In genomic region chr5:163459888-163460561, GRCh38 we compare ENCODE assay signal across 8 cellular contexts. TPM values are rescaled to one million over a fixed set of nuclear protein-coding genes. Genes with fewer than 3 reads are reported as not detected.
DNase-seq lines count a peak whose midpoint lies in the region; ATAC-seq, FAIRE-seq and TF ChIP-seq lines count a peak whose summit lies in the region.

Gene NUDCD2, minus strand, starts transcription at chr5:163460102. Its CDS starts 52 bp downstream, at chr5:163460050.

- no peaks in the 10 kb centered on the region for H3K9me3 Mint-ChIP-seq in Caco-2 (ENCODE audit: unreplicated experiment)

- no peak for TF ChIP-seq EP300 in H1 (IDR thresholded peaks at IDR 0.05; ENCODE audit: borderline replicate concordance in 1 of 2, low read depth in 2 of 2, low read length in 2 of 2)

- peak; percentile 77 for ATAC-seq in GM21360 (IDR thresholded peaks at IDR 0.05; ENCODE audit: unreplicated experiment)

- H3K4me1 Mint-ChIP-seq in Caco-2 (ENCODE audit: low read depth, unreplicated experiment) = no peaks in the 10 kb centered on the region

- peaks cover 6% of the 10 kb centered on the region for H3K23me2 ChIP-seq in H1 (ENCODE audit: low read depth, low read length)

- H3K4me2 ChIP-seq in H1 (ENCODE audit: insufficient read depth in 1 of 2, low read depth in 2 of 2, low read length in 2 of 2) (peak within 1 kb of the TSS; percentile 64 to 86), mesenchymal stem cell (ENCODE audit: low read length, poor library complexity, severe bottlenecking) (peak within 1 kb of the TSS; percentile 85)

- H2BK12ac ChIP-seq in H1 (ENCODE audit: low read depth, low read length) (peak within 1 kb of the TSS; percentile 29; the same call in 1 of the 2 replicates), mesenchymal stem cell (ENCODE audit: low read length in 2 of 2) (peak within 1 kb of the TSS in 1 of 2 experiments; percentile 11)

- 1% methylated on average over 53 of the region's 53 CpGs; no CpG with 5 or more reads in 1 of the 2 experiments for WGBS in H1 (ENCODE audit: extremely low coverage in 1 of 2, insufficient coverage in 1 of 2, insufficient read length in 1 of 2, insufficient replicate concordance in 2 of 2, low coverage in 1 of 2, low lambda C conversion rate in 2 of 2, missing lambda C conversion rate in 1 of 2), 2 experiments
- WGBS in mesenchymal stem cell = under 1% methylated on average over 53 of the region's 53 CpGs

- DNase-seq in Caco-2 (peak; percentile 95 to 98), HT1080 (ENCODE audit: low read depth) (peak; percentile 95), NOMO-1 treated with DMSO at 0.1 percent for 48 hours (lab: John Stamatoyannopoulos, UW; ENCODE audit: unreplicated experiment) (peak; percentile 98), H1 (ENCODE audit: low read depth in 1 of 2, low spot score in 2 of 2) (peak; percentile 96 to 97), mesenchymal stem cell (peak; percentile 99)
- DNase-seq in activated CD8-positive, alpha-beta memory T cell treated with anti-CD3 and anti-CD28 coated beads for 48 hours (ENCODE audit: low read depth in 2 of 3, low spot score in 2 of 3) = peak; percentile 86 to 96 (median 88)
- DNase-seq in stimulated activated CD8-positive, alpha-beta memory T cell treated with anti-CD3 and anti-CD28 coated beads, Interleukin-12 subunit alpha, Interleukin-12 subunit beta, amount 100 ng/mL, for 4 hours (ENCODE audit: low read depth) = peak; percentile 91

- CTCF ChIA-PET in Caco-2 (lab: Charles Lee) = interaction anchor here (0.6 to 2.4 kb wide), 5 partner anchors 22 to 104 kb away, joined by 3 to 9 read pairs (median 4); partner anchors contain the start of genes CCNG1 and MAT2B
- CTCF ChIA-PET in H1 (lab: Charles Lee; ENCODE audit: partially characterized antibody) = interaction anchor here (0.7 to 1.9 kb wide), 5 partner anchors 12 to 113 kb away, joined by 3 to 8 read pairs (median 3); no protein-coding TSS in a partner anchor

- H3K18ac ChIP-seq in H1 (ENCODE audit: extremely low read depth, low read length) = peak within 1 kb of the TSS; percentile 89
- H3K18ac ChIP-seq in mesenchymal stem cell (ENCODE audit: low read depth in 1 of 2, low read length in 2 of 2) = peak within 1 kb of the TSS; percentile 93 to 95

- H3K4me3 Mint-ChIP-seq in Caco-2 (ENCODE audit: unreplicated experiment) = peak within 1 kb of the TSS; percentile 81

- POLR2A ChIA-PET in Caco-2 (lab: Charles Lee) (interaction anchor here (0.6 to 4.4 kb wide), 12 partner anchors 17 to 1160 kb away, joined by 3 to 120 read pairs (median 6); partner anchors contain the start of genes CCNG1 and MAT2B), H1 (lab: Charles Lee; ENCODE audit: partially characterized antibody) (interaction anchor here (0.9 to 9.6 kb wide), 20 partner anchors 10 to 74 kb away, joined by 3 to 189 read pairs (median 8); partner anchors contain the start of genes CCNG1 and MAT2B)

- H3K14ac ChIP-seq in H1 (ENCODE audit: insufficient read length) = no peak within 1 kb of the TSS
- H3K14ac ChIP-seq in mesenchymal stem cell (ENCODE audit: low read length in 2 of 2) = peak within 1 kb of the TSS in 1 of 2 experiments; percentile 87

- peak within 1 kb of the TSS; percentile 91 for H2BK5ac ChIP-seq in H1 (ENCODE audit: low read depth, low read length)
- peak within 1 kb of the TSS; percentile 68 for H2BK5ac ChIP-seq in mesenchymal stem cell (ENCODE audit: low read depth, low read length, poor library complexity, severe bottlenecking)

- no peaks in the 10 kb centered on the region for H3K9me3 ChIP-seq in Caco-2
- no peaks in the 10 kb centered on the region for H3K9me3 ChIP-seq in H1 (ENCODE audit: insufficient read depth in 2 of 2, low read depth in 1 of 2, low read length in 1 of 2)
- H3K9me3 ChIP-seq in mesenchymal stem cell (ENCODE audit: control insufficient read depth, low read length) = no peaks in the 10 kb centered on the region

- H3K27me3 ChIP-seq in Caco-2 (replicated peaks; ENCODE audit: control insufficient read depth, insufficient read depth, low read length) (no peaks in the 10 kb centered on the region), H1 (replicated peaks in 1 of 4; ENCODE audit: control insufficient read depth in 3 of 4, extremely low read depth in 1 of 4, insufficient read depth in 3 of 4, low read length in 3 of 4) (no peaks in the 10 kb centered on the region), mesenchymal stem cell (ENCODE audit: control insufficient read depth in 1 of 2, insufficient read depth in 1 of 2, low read length in 2 of 2) (no peaks in the 10 kb centered on the region)

- H2AK5ac ChIP-seq in H1 (ENCODE audit: low read depth, low read length) = no peak within 1 kb of the TSS
- H2AK5ac ChIP-seq in mesenchymal stem cell (ENCODE audit: low read length, severe bottlenecking) = no peak within 1 kb of the TSS

- no peaks in the 10 kb centered on the region; the same call in 1 of the 2 replicates for H3K36me3 ChIP-seq in Caco-2 (ENCODE audit: control insufficient read depth, insufficient read depth, low read length)
- peaks cover 2 to 26% (median 7%) of the 10 kb centered on the region in 4 experiments; a peak in 4 of 8 replicates for H3K36me3 ChIP-seq in H1 (ENCODE audit: control insufficient read depth in 2 of 4, insufficient read depth in 4 of 4, low read length in 3 of 4)
- H3K36me3 ChIP-seq in mesenchymal stem cell (ENCODE audit: control insufficient read depth in 1 of 2, insufficient read depth in 2 of 2, low read depth in 1 of 2, low read length in 2 of 2) = peaks cover 3 to 6% of the 10 kb centered on the region in 2 experiments

- peak within 1 kb of the TSS; percentile 98 for H4K8ac ChIP-seq in H1 (ENCODE audit: extremely low read depth, insufficient read depth, low read length)
- H4K8ac ChIP-seq in mesenchymal stem cell (ENCODE audit: low read length) = peak within 1 kb of the TSS; percentile 87

- no peaks in the 10 kb centered on the region for H3K27me3 Mint-ChIP-seq in Caco-2 (ENCODE audit: insufficient read depth, unreplicated experiment)

- 0 out of 2 replicates have a peak within 1 kb of the TSS, but pooled peaks have one; percentile 11 for H2BK20ac ChIP-seq in H1 (ENCODE audit: low read length)

- peak within 1 kb of the TSS; percentile 96 for H2AFZ ChIP-seq in H1 (ENCODE audit: low read length)
- H2AFZ ChIP-seq in mesenchymal stem cell (ENCODE audit: low read depth, low read length) = peak within 1 kb of the TSS; percentile 74

- peak within 1 kb of the TSS; percentile 36 for H2BK120ac ChIP-seq in H1 (replicated peaks; ENCODE audit: low read depth, low read length)
- peak within 1 kb of the TSS; percentile 84 for H2BK120ac ChIP-seq in mesenchymal stem cell (ENCODE audit: low read depth, low read length)

- FAIRE-seq in H1 (lab: Jason Lieb, UNC) = peak; percentile 90

- H4K91ac ChIP-seq in H1 (replicated peaks; ENCODE audit: insufficient read length, low read length) (peak within 1 kb of the TSS; percentile 92), mesenchymal stem cell (ENCODE audit: low read length) (peak within 1 kb of the TSS; percentile 72)

- H3K4me3 ChIP-seq in Caco-2 (ENCODE audit: low read depth, low read length) = peak within 1 kb of the TSS; percentile 84
- peak within 1 kb of the TSS; percentile 93 to 99 (median 98) for H3K4me3 ChIP-seq in H1 (ENCODE audit: extremely low read depth in 1 of 4, insufficient read depth in 2 of 4, low read depth in 3 of 4, low read length in 4 of 4)
- peak within 1 kb of the TSS; percentile 68 to 96 for H3K4me3 ChIP-seq in mesenchymal stem cell (ENCODE audit: insufficient read depth in 1 of 2, low read depth in 1 of 2, low read length in 2 of 2)

- H3K79me1 ChIP-seq in H1 (ENCODE audit: low read depth, low read length) = no peaks in the 10 kb centered on the region; the same call in 1 of the 2 replicates
- H3K79me1 ChIP-seq in mesenchymal stem cell (replicated peaks; ENCODE audit: low read length, poor library complexity, severe bottlenecking) = peaks cover 3% of the 10 kb centered on the region

- H3K27ac Mint-ChIP-seq in Caco-2 (ENCODE audit: unreplicated experiment) = peak within 1 kb of the TSS; percentile 100

- peak within 1 kb of the TSS; percentile 96 for H4K5ac ChIP-seq in H1 (ENCODE audit: insufficient read length, low read depth, low read length)

- TF ChIP-seq CTCF in Caco-2 (IDR thresholded peaks at IDR 0.05; ENCODE audit: insufficient read depth in 1 of 2, low read depth in 1 of 2, low read length in 1 of 2, severe bottlenecking in 1 of 2, unreplicated experiment in 1 of 2) (peak in 1 of 2 experiments; percentile 40), H1 (IDR thresholded peaks at IDR 0.05; ENCODE audit: control extremely low read depth in 1 of 3, insufficient read depth in 1 of 3, low read depth in 1 of 3, low read length in 3 of 3) (no peak)

- H2BK15ac ChIP-seq in H1 (ENCODE audit: low read length) = no peak within 1 kb of the TSS
- H2BK15ac ChIP-seq in mesenchymal stem cell (ENCODE audit: low read depth, poor library complexity, severe bottlenecking) = no peak within 1 kb of the TSS

- H3K4me1 ChIP-seq in Caco-2 (peaks cover 8% of the 10 kb centered on the region; the same call in 1 of the 2 replicates), H1 (replicated peaks in 1 of 4; ENCODE audit: control insufficient read depth in 3 of 4, insufficient read depth in 4 of 4, low read length in 3 of 4) (peaks cover 0 to 7% (median 2%) of the 10 kb centered on the region in 4 experiments; a peak in 4 of 7 replicates), mesenchymal stem cell (ENCODE audit: control insufficient read depth, insufficient read depth, low read depth, low read length) (peaks cover 5% of the 10 kb centered on the region)

- peak within 1 kb of the TSS; percentile 95 for H3K4ac ChIP-seq in H1 (replicated peaks; ENCODE audit: insufficient read length, low read depth, low read length)
- H3K4ac ChIP-seq in mesenchymal stem cell (ENCODE audit: low read depth in 1 of 2, low read length in 2 of 2) = peak within 1 kb of the TSS; percentile 57 to 87

- TF ChIP-seq POLR2A in H1 (IDR thresholded peaks at IDR 0.05; ENCODE audit: control extremely low read depth in 1 of 2, low read depth in 2 of 2, low read length in 2 of 2) = peak; percentile 78 to 88

- H3K36me3 Mint-ChIP-seq in Caco-2 (ENCODE audit: insufficient read depth, unreplicated experiment) = peaks cover 55% of the 10 kb centered on the region

- peak within 1 kb of the TSS; percentile 97 for H3K56ac ChIP-seq in H1 (replicated peaks; ENCODE audit: insufficient read length, low read depth, low read length)

- H4K20me1 ChIP-seq in H1 (replicated peaks in 1 of 2; ENCODE audit: control insufficient read depth in 1 of 2, insufficient read depth in 2 of 2, low read length in 2 of 2) = no peaks in the 10 kb centered on the region

- peaks cover 5 to 48% of the 10 kb centered on the region in 2 experiments; a peak in 3 of 4 replicates for H3K79me2 ChIP-seq in H1 (ENCODE audit: control insufficient read depth in 1 of 2, insufficient read depth in 2 of 2, low read length in 2 of 2)

- H3K9ac ChIP-seq in H1 (replicated peaks in 1 of 4; ENCODE audit: extremely low read depth in 1 of 4, low read depth in 3 of 4, low read length in 3 of 4) (peak within 1 kb of the TSS; percentile 63 to 98 (median 96)), mesenchymal stem cell (ENCODE audit: low read length) (peak within 1 kb of the TSS; percentile 95)

- H3K27ac ChIP-seq in H1 (ENCODE audit: low read depth, low read length) (peak within 1 kb of the TSS; percentile 99), mesenchymal stem cell (ENCODE audit: low read length, poor library complexity, severe bottlenecking) (peak within 1 kb of the TSS; percentile 99)

- no peak for TF ChIP-seq RAD21 in H1 (IDR thresholded peaks at IDR 0.05 in 1 of 2, conservative IDR thresholded peaks at IDR 0.05 in 1 of 2; ENCODE audit: low read depth in 2 of 2, low read length in 2 of 2)

- intact Hi-C loops in Caco-2 (cut with micrococcal nuclease; ENCODE audit: unreplicated experiment) = loop anchor here (1.0 kb wide), 3 partner anchors 11 to 45 kb away; partner anchors contain the start of genes CCNG1 and MAT2B

- H3K23ac ChIP-seq in H1 (ENCODE audit: insufficient read length) (no peak within 1 kb of the TSS), mesenchymal stem cell (ENCODE audit: low read length in 2 of 2) (peak within 1 kb of the TSS in 1 of 2 experiments; percentile 92)

- BruUV-seq in Caco-2 (replicated peaks; lab: Mats Ljungman, UMichigan) = no TSS peak

RNA-seq across cellular contexts. Expression of gene NUDCD2, which starts in this region (rescaled TPM):
- total RNA-seq in Caco-2 (2022) = 50.0 and 50.9 TPM in 2 replicates
- total RNA-seq in HT1080 (2014; rRNA removed; shearing (Covaris generic)) = 23.2 and 27.6 TPM in 2 replicates
- 11.1 and 14.0 TPM in 2 replicates for polyA plus RNA-seq in HT1080 (2015; cell fraction: cytosol; rRNA removed)
- polyA plus RNA-seq in HT1080 (2015; cell fraction: nucleus; rRNA removed) = 13.9 and 15.8 TPM in 2 replicates
- total RNA-seq in H1 (2021; fragmentation: NEBNext Ultra II Directional; extraction: Animal tissue kit (Norgen Biotek cat#: 25700)) = 48.5 and 59.5 TPM in 2 replicates
- 6.8 and 12.2 TPM in 2 replicates for polyA plus RNA-seq in H1 (2011; rRNA removed)
- 21.8 TPM for polyA plus RNA-seq in H1 (2011; cell fraction: cytosol; rRNA removed)
- polyA plus RNA-seq in H1 (2011; cell fraction: nucleus; rRNA removed) = 8.5 TPM
- polyA plus RNA-seq in H1 (2012, experiment 1 of 2) = 29.4 to 50.6 TPM (median 38.4 TPM) in 4 replicates
- polyA plus RNA-seq in H1 (2012, experiment 2 of 2) = 4.4 TPM
- 22.5 TPM for polyA plus RNA-seq in H1 (2013, experiment 1 of 2)
- polyA plus RNA-seq in H1 (2013, experiment 2 of 2) = 23.9 TPM
- 5.1 and 6.6 TPM in 2 replicates for polyA minus RNA-seq in H1 (2011; rRNA and poly(A)+ RNA removed)
- polyA minus RNA-seq in H1 (2011; cell fraction: cytosol; rRNA and poly(A)+ RNA removed) = 4.0 TPM
- polyA minus RNA-seq in H1 (2011; cell fraction: nucleus; rRNA and poly(A)+ RNA removed) = 9.3 TPM
- 9.8 TPM for polyA plus RNA-seq in mesenchymal stem cell (2013, experiment 1 of 2)
- 10.9 TPM for polyA plus RNA-seq in mesenchymal stem cell (2013, experiment 2 of 2)

Comparison
In these comparisons a context has a peak if more than half of its experiments do, and no peak if none do; other contexts are left out.
1. Peak in every context shown above with its lines: DNase-seq, ATAC-seq, H3K4me3 ChIP-seq and H3K27ac ChIP-seq.